In genomic region chr2:677056-677949, GRCh38 we compare ENCODE assay signal across 8 cellular contexts. TPM values are rescaled to one million over a fixed set of nuclear protein-coding genes. Genes with fewer than 3 reads are reported as not detected.
DNase-seq lines count a peak whose midpoint lies in the region; ATAC-seq and TF ChIP-seq lines count a peak whose summit lies in the region.

Gene TMEM18 (minus strand): TSS chr2:677406. CDS start chr2:677345, 61 bp downstream.

- no peaks in the 10 kb centered on the region for H3K9me3 Mint-ChIP-seq in naive thymus-derived CD8-positive, alpha-beta T cell

- H3K4me1 Mint-ChIP-seq in naive thymus-derived CD8-positive, alpha-beta T cell, result peaks cover 32 to 47% (median 45%) of the 10 kb centered on the region in 4 donors

- POLR2A ChIA-PET in PC-9 (lab: Charles Lee; ENCODE audit: unreplicated experiment), result interaction anchor here (0.7 kb wide), 1 partner anchor 1171 kb away, joined by 5 read pairs; no protein-coding TSS in a partner anchor
- POLR2A ChIA-PET in naive thymus-derived CD8-positive, alpha-beta T cell (lab: Charles Lee), result interaction anchor here (0.8 to 1.4 kb wide), 4 partner anchors 63 to 299 kb away, joined by 3 to 4 read pairs (median 3); no protein-coding TSS in a partner anchor

- CTCF ChIA-PET in PC-9 (lab: Charles Lee), result interaction anchor here (0.9 kb wide), 1 partner anchor 1076 kb away, joined by 3 read pairs; no protein-coding TSS in a partner anchor

- H3K36me3 Mint-ChIP-seq in naive thymus-derived CD8-positive, alpha-beta T cell, result peaks cover 0 to 17% (median 8%) of the 10 kb centered on the region in 3 donors

- ATAC-seq in GM21723 (IDR thresholded peaks at IDR 0.05; ENCODE audit: unreplicated experiment), result peak; percentile 60
- ATAC-seq in naive thymus-derived CD8-positive, alpha-beta T cell, result peak; percentile 66 to 69

- peak within 1 kb of the TSS; percentile 94 for H3K4me2 ChIP-seq in PC-9

- intact Hi-C loops in PC-9 (cut with micrococcal nuclease; ENCODE audit: unreplicated experiment), result loop anchor here (2.0 to 10.0 kb wide), 2 partner anchors 63 to 867 kb away; no protein-coding TSS in a partner anchor

- H3K36me3 ChIP-seq in PC-9 (ENCODE audit: low read depth), result peaks cover 8% of the 10 kb centered on the region

- no peaks in the 10 kb centered on the region for H3K9me2 ChIP-seq in PC-9 (ENCODE audit: insufficient read depth)

- H3K27me3 Mint-ChIP-seq in naive thymus-derived CD8-positive, alpha-beta T cell, result no peaks in the 10 kb centered on the region

- DNase-seq in EL (peak; percentile 98), KBM-7 (peak; percentile 96), PC-9 (peak; percentile 90 to 98), fibroblast of gingiva (ENCODE audit: low read depth) (peak; percentile 99), superior temporal gyrus (ENCODE audit: extremely low spot score) (peak; percentile 97)
- DNase-seq in activated T-cell treated with anti-CD3 and anti-CD28 coated beads, Interleukin-2, amount 50 U/mL, for 1 hour, result peak; percentile 99
- peak; percentile 85 to 100 (median 98) for DNase-seq in naive thymus-derived CD8-positive, alpha-beta T cell

- in situ Hi-C loops in KBM-7 (cut with MboI; ENCODE audit: low pct_unique_long_range_greater_than_20kb, low sequenced_read_pairs), result no loop called here

- peaks cover 13% of the 10 kb centered on the region; the same call in 1 of the 2 replicates for H3K27me3 ChIP-seq in PC-9 (ENCODE audit: insufficient read depth, low read depth)

- peaks cover 22% of the 10 kb centered on the region for H3K4me1 ChIP-seq in PC-9 (replicated peaks; ENCODE audit: insufficient read depth)

- TSS peak; percentile 93 for BruUV-seq in PC-9 (replicated peaks; lab: Mats Ljungman, UMichigan)

- H2AFZ ChIP-seq in PC-9, result peak within 1 kb of the TSS; percentile 99

- H3K9me3 ChIP-seq in PC-9 (ENCODE audit: insufficient read depth, low read depth), result no peaks in the 10 kb centered on the region

- TF ChIP-seq CTCF in PC-9 (conservative IDR thresholded peaks at IDR 0.05), result no peak; the same call in 1 of the 2 replicates

- peaks cover 15% of the 10 kb centered on the region for H3F3A ChIP-seq in PC-9 (ENCODE audit: insufficient read depth, low read depth)

- peak within 1 kb of the TSS; percentile 91 to 99 (median 97) for H3K4me3 Mint-ChIP-seq in naive thymus-derived CD8-positive, alpha-beta T cell

- H3K4me3 ChIP-seq in PC-9, result peak within 1 kb of the TSS; percentile 77

- peak within 1 kb of the TSS; percentile 97 for H3K27ac ChIP-seq in PC-9

- H3K27ac Mint-ChIP-seq in naive thymus-derived CD8-positive, alpha-beta T cell, result peak within 1 kb of the TSS; percentile 98 to 100 (median 99)

- peaks cover 32% of the 10 kb centered on the region for H4K20me1 ChIP-seq in PC-9 (ENCODE audit: insufficient read depth)

- peaks cover 37% of the 10 kb centered on the region for H3K79me2 ChIP-seq in PC-9 (ENCODE audit: low read depth)

RNA-seq across cellular contexts. Expression of gene TMEM18, which starts in this region (rescaled TPM):
- total RNA-seq in PC-9 (2021), result 30.5 and 32.4 TPM in 2 replicates
- total RNA-seq in naive thymus-derived CD8-positive, alpha-beta T cell, result 10 to 100 TPM; 40.2 to 41.4 TPM
- 10 to 100 TPM; 22.1 to 29.8 (median 23.3) TPM for polyA plus RNA-seq in naive thymus-derived CD8-positive, alpha-beta T cell

Comparison
In these comparisons a context has a peak if more than half of its experiments do, and no peak if none do; other contexts are left out.
1. Peak in every context shown above with its lines: DNase-seq, ATAC-seq, H3K4me3 ChIP-seq and H3K27ac ChIP-seq.